1 cellular context compared by ENCODE assay signal in genomic region chr16:10600792-10601443, GRCh38.
TF ChIP-seq lines count a peak whose summit lies in the region.

No MANE protein-coding gene starts in this region.

TF ChIP-seq in H1, 55 proteins besides CTCF, POLR2A, EP300 and RAD21 (continued from another document):
- TF ChIP-seq SUZ12 (IDR thresholded peaks at IDR 0.05; ENCODE audit: low read length), result no peak
- no peak for TF ChIP-seq TAF7 (optimal IDR thresholded peaks at IDR 0.05; ENCODE audit: borderline replicate concordance, low read depth, low read length)
- no peak for TF ChIP-seq CREB1 (IDR thresholded peaks at IDR 0.05)
- no peak for TF ChIP-seq POU5F1 (IDR thresholded peaks at IDR 0.05; ENCODE audit: low read depth, low read length)
- TF ChIP-seq POLR2AphosphoS5 (IDR thresholded peaks at IDR 0.05; ENCODE audit: low read depth, low read length), result no peak
- no peak for TF ChIP-seq TAF1 (IDR thresholded peaks at IDR 0.05; ENCODE audit: low read depth, low read length)
